8 cellular contexts compared by ENCODE assay signal in the genomic region with DNA sequence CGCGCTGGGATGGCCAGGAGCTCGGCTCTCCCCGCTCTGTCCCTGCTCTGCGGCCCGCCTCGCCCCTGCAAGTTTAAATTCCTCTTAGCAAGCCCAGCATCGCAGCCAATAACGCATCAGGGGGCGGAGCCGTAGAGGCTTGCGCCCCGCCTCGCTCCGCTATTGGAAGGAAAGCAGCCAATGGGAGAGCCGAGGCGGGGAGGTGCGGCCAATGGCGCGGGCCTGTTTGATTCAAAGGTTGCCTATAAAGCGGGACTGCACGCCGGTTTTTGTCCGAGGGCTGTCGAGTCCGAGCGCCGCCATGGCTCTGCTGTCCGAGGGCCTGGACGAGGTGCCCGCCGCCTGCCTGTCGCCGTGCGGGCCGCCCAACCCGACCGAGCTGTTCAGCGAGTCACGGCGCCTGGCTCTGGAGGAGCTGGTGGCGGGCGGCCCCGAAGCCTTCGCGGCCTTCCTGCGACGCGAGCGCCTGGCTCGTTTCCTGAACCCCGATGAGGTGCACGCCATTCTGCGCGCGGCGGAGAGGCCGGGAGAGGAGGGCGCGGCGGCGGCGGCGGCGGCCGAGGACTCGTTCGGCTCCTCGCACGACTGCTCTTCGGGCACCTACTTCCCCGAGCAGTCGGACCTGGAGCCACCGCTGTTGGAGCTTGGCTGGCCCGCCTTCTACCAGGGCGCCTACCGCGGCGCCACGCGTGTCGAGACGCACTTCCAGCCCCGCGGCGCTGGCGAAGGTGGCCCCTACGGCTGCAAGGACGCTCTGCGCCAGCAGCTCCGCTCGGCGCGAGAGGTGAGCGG. TPM values are rescaled to one million over a fixed set of nuclear protein-coding genes. Genes with fewer than 3 reads are reported as not detected.
DNase-seq lines count a peak whose midpoint lies in the region; ATAC-seq, FAIRE-seq and TF ChIP-seq lines count a peak whose summit lies in the region.

A gene with protein sequence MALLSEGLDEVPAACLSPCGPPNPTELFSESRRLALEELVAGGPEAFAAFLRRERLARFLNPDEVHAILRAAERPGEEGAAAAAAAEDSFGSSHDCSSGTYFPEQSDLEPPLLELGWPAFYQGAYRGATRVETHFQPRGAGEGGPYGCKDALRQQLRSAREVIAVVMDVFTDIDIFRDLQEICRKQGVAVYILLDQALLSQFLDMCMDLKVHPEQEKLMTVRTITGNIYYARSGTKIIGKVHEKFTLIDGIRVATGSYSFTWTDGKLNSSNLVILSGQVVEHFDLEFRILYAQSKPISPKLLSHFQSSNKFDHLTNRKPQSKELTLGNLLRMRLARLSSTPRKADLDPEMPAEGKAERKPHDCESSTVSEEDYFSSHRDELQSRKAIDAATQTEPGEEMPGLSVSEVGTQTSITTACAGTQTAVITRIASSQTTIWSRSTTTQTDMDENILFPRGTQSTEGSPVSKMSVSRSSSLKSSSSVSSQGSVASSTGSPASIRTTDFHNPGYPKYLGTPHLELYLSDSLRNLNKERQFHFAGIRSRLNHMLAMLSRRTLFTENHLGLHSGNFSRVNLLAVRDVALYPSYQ (plus strand): TSS at position 276 of the 792 bp plus-strand sequence. CDS start 26 bp downstream, at position 302.

- intact Hi-C loops in Caco-2 (cut with micrococcal nuclease; ENCODE audit: unreplicated experiment) = no loop called here

- H3K79me1 ChIP-seq in mesendoderm (ENCODE audit: low read length) = peaks cover 15% of the 10 kb centered on the region

- BruUV-seq in Caco-2 (replicated peaks; lab: Mats Ljungman, UMichigan) = no TSS peak

- peak; percentile 100 for DNase-seq in Caco-2
- DNase-seq in HTR-8/SVneo (ENCODE audit: insufficient read length, low spot score) = peak; percentile 100
- DNase-seq in NOMO-1 treated with DMSO at 0.1 percent for 48 hours (lab: John Stamatoyannopoulos, UW; ENCODE audit: unreplicated experiment) = peak; percentile 98
- peak; percentile 99 for DNase-seq in mesendoderm
- DNase-seq in stimulated activated CD8-positive, alpha-beta memory T cell treated with anti-CD3 and anti-CD28 coated beads, Interleukin-12 subunit alpha, Interleukin-12 subunit beta, amount 100 ng/mL, for 4 hours (ENCODE audit: low read depth) = peak; percentile 83

- no peak within 1 kb of the TSS for H2AK5ac ChIP-seq in mesendoderm (ENCODE audit: low read length)

- no peak within 1 kb of the TSS for H4K8ac ChIP-seq in mesendoderm (ENCODE audit: low read depth, low read length)

- POLR2A ChIA-PET in Caco-2 (lab: Charles Lee) = interaction anchor here (0.5 to 3.3 kb wide), 15 partner anchors 8 to 182 kb away, joined by 3 to 55 read pairs (median 3); partner anchors contain the start of gene DHX35
- POLR2A ChIA-PET in activated CD8-positive, alpha-beta memory T cell treated with anti-CD3 and anti-CD28 coated beads for 36 hours (lab: Charles Lee) = interaction anchor here (1.0 to 1.3 kb wide), 3 partner anchors 36 to 123 kb away, joined by 3 to 4 read pairs (median 3); partner anchors contain the start of genes DHX35 and PPP1R16B

- H3K4me1 ChIP-seq in Caco-2 = peaks cover 14% of the 10 kb centered on the region
- no peaks in the 10 kb centered on the region for H3K4me1 ChIP-seq in endocrine pancreas (ENCODE audit: control insufficient read depth, insufficient read depth, low read length)
- peaks cover 8% of the 10 kb centered on the region for H3K4me1 ChIP-seq in mesendoderm (ENCODE audit: control insufficient read depth, low read depth, low read length)

- H2BK120ac ChIP-seq in mesendoderm (ENCODE audit: low read depth, low read length) = no peak within 1 kb of the TSS

- H3K56ac ChIP-seq in mesendoderm (ENCODE audit: low read length) = peak within 1 kb of the TSS; percentile 98

- peaks cover 45% of the 10 kb centered on the region for H3K79me2 ChIP-seq in mesendoderm (ENCODE audit: control insufficient read depth, insufficient read depth, low read length)

- peak within 1 kb of the TSS; percentile 37 for H3K4me2 ChIP-seq in mesendoderm (ENCODE audit: low read length)

- H3K9ac ChIP-seq in endocrine pancreas (ENCODE audit: control insufficient read depth, insufficient read depth, low read length) (peak within 1 kb of the TSS; percentile 36), mesendoderm (ENCODE audit: low read length) (peak within 1 kb of the TSS; percentile 99)

- H4K5ac ChIP-seq in mesendoderm (ENCODE audit: low read length) = no peak within 1 kb of the TSS

- H2BK15ac ChIP-seq in mesendoderm (replicated peaks; ENCODE audit: low read depth) = no peak within 1 kb of the TSS

- H3K4me3 ChIP-seq in Caco-2 (ENCODE audit: low read depth, low read length) = peak within 1 kb of the TSS; percentile 93
- H3K4me3 ChIP-seq in endocrine pancreas (ENCODE audit: control insufficient read depth, insufficient read depth, low read length) = no peak within 1 kb of the TSS
- peak within 1 kb of the TSS; percentile 97 for H3K4me3 ChIP-seq in mesendoderm (ENCODE audit: low read length)

- H3K4me1 Mint-ChIP-seq in Caco-2 (ENCODE audit: low read depth, unreplicated experiment) = peaks cover 38% of the 10 kb centered on the region

- no peaks in the 10 kb centered on the region; the same call in 1 of the 2 replicates for H3K36me3 ChIP-seq in Caco-2 (ENCODE audit: control insufficient read depth, insufficient read depth, low read length)
- no peaks in the 10 kb centered on the region for H3K36me3 ChIP-seq in endocrine pancreas (ENCODE audit: control insufficient read depth, insufficient read depth, low read length)
- H3K36me3 ChIP-seq in mesendoderm (ENCODE audit: control insufficient read depth, insufficient read depth, low read length) = peaks cover 3% of the 10 kb centered on the region

- peak within 1 kb of the TSS; percentile 89 for H3K27ac Mint-ChIP-seq in Caco-2 (ENCODE audit: unreplicated experiment)

- no peak for TF ChIP-seq CTCF in Caco-2 (IDR thresholded peaks at IDR 0.05; ENCODE audit: insufficient read depth in 1 of 2, low read depth in 1 of 2, low read length in 1 of 2, severe bottlenecking in 1 of 2, unreplicated experiment in 1 of 2)

- no peaks in the 10 kb centered on the region for H3K27me3 Mint-ChIP-seq in Caco-2 (ENCODE audit: insufficient read depth, unreplicated experiment)

- no peaks in the 10 kb centered on the region; the same call in 1 of the 2 replicates for H3K9me3 ChIP-seq in Caco-2
- H3K9me3 ChIP-seq in endocrine pancreas (ENCODE audit: control insufficient read depth, low read length) = no peaks in the 10 kb centered on the region

- H3K9me3 Mint-ChIP-seq in Caco-2 (ENCODE audit: unreplicated experiment) = peaks cover 10% of the 10 kb centered on the region

- peak within 1 kb of the TSS; percentile 92 for H3K4me3 Mint-ChIP-seq in Caco-2 (ENCODE audit: unreplicated experiment)

- peaks cover 57% of the 10 kb centered on the region for H3K36me3 Mint-ChIP-seq in Caco-2 (ENCODE audit: insufficient read depth, unreplicated experiment)

- H3K23ac ChIP-seq in mesendoderm (ENCODE audit: low read length) = peak within 1 kb of the TSS; percentile 97

- peak within 1 kb of the TSS; percentile 63 for H3K4ac ChIP-seq in mesendoderm (ENCODE audit: low read depth, low read length)

- H2BK5ac ChIP-seq in mesendoderm (ENCODE audit: low read length) = peak within 1 kb of the TSS; percentile 38

- peak within 1 kb of the TSS; percentile 41 for H3K18ac ChIP-seq in mesendoderm (ENCODE audit: low read length)

- peak; percentile 90 for ATAC-seq in GM21381 (IDR thresholded peaks at IDR 0.05; ENCODE audit: unreplicated experiment)

- CTCF ChIA-PET in Caco-2 (lab: Charles Lee) = interaction anchor here (0.6 to 1.8 kb wide), 13 partner anchors 8 to 123 kb away, joined by 3 to 32 read pairs (median 4); partner anchors contain the start of gene DHX35
- CTCF ChIA-PET in activated CD8-positive, alpha-beta memory T cell treated with anti-CD3 and anti-CD28 coated beads for 36 hours (lab: Charles Lee) = interaction anchor here (0.5 to 10.1 kb wide), 8 partner anchors 8 to 121 kb away, joined by 3 to 72 read pairs (median 6); partner anchors contain the start of gene DHX35

- no peak within 1 kb of the TSS for H3K27ac ChIP-seq in mesendoderm (ENCODE audit: low read depth, low read length)

- peak; percentile 97 for FAIRE-seq in HTR-8/SVneo (lab: Jason Lieb, UNC)

- WGBS in mesendoderm (ENCODE audit: extremely low coverage, insufficient coverage, low lambda C conversion rate) = no CpG with 5 or more reads among the region's 95 CpGs

- no peaks in the 10 kb centered on the region for H3K27me3 ChIP-seq in Caco-2 (replicated peaks; ENCODE audit: control insufficient read depth, insufficient read depth, low read length)
- peaks cover 3% of the 10 kb centered on the region for H3K27me3 ChIP-seq in endocrine pancreas (ENCODE audit: control insufficient read depth, insufficient read depth, low read length)
- no peaks in the 10 kb centered on the region for H3K27me3 ChIP-seq in mesendoderm (ENCODE audit: insufficient read depth, low read length, poor library complexity)

RNA-seq across cellular contexts. Expression of the gene that starts here (rescaled TPM):
- total RNA-seq in Caco-2 (2022) = 82.4 and 86.3 TPM in 2 replicates
- total RNA-seq in activated CD8-positive, alpha-beta memory T cell treated with anti-CD3 and anti-CD28 coated beads for 36 hours = 10 to 100 TPM; 11.2 to 11.6 TPM
- polyA plus RNA-seq in mesendoderm (2013, experiment 1 of 2) = 55.2 TPM
- polyA plus RNA-seq in mesendoderm (2013, experiment 2 of 2) = 54.8 TPM
